9 cellular contexts compared by ENCODE assay signal in the genomic region with DNA sequence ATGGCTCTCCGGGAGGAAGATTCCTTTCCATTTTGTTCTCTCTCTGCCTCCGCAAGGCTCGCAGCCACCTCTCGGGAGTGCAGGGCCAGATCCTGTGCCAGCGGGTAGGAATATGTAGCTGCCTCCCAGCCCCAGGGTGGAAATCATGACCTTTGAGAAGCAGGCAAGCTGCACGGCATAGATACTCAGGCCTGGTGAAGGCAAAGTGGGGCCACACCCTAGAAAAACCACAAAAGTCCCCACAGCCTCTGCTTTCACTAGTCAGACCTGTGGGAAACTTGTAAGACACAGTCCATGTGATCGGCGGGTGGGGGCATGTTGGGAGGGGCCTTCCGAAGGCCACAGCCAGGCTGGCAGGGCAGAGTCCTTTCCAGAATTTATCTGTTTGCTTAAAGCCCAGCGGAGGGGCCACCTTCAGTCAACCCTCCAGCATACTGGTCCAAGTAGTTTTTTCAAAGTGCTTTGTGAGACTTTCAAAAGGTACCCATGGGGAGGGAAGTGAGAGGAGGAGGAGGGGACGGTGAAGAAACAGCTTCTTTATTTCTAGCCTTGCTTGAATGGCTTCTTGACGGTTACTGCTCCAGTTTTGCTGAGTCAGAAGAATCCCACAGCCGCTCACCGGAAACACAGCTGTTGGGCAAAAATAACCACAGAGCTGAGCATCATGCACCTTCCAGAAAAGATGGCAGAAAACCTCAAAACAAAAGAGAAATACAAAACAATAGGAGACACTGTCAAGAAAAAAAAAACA. TPM values are rescaled to one million over a fixed set of nuclear protein-coding genes. Genes with fewer than 3 reads are reported as not detected.
DNase-seq lines count a peak whose midpoint lies in the region; ATAC-seq and TF ChIP-seq lines count a peak whose summit lies in the region.
"Had no signal": no experiment of that assay in that cellular context is flagged by ENCODE, and none has a peak within 500 bp of the region (broad histone marks: within the 10 kb centered on the region; RNA-seq: fewer than 3 reads in every experiment).

A gene (plus strand): TSS at position 52 of the 751 bp plus-strand sequence. CDS start 16,562 bp downstream, outside the sequence.

- no peaks in the 10 kb centered on the region for H3K27me3 ChIP-seq in prostate gland (replicated peaks; ENCODE audit: insufficient read depth)
- no peaks in the 10 kb centered on the region for H3K27me3 ChIP-seq in uterus

- H3K36me3 ChIP-seq in prostate gland (no peaks in the 10 kb centered on the region), uterus (no peaks in the 10 kb centered on the region)
- H3K36me3 ChIP-seq: thoracic aorta had no signal

- ATAC-seq in GM18870 (IDR thresholded peaks at IDR 0.05; ENCODE audit: unreplicated experiment): peak; percentile 73
- ATAC-seq in HG03045 (IDR thresholded peaks at IDR 0.05; ENCODE audit: unreplicated experiment): peak; percentile 86
- peak; percentile 81 for ATAC-seq in Right ventricle myocardium inferior

- peak; percentile 79 for DNase-seq in RWPE1 (ENCODE audit: low spot score)
- DNase-seq in activated gamma-delta T cell (lab: John Stamatoyannopoulos, UW): peak; percentile 35
- peak; percentile 75 for DNase-seq in Right ventricle myocardium inferior (ENCODE audit: missing footprints)
- DNase-seq in prostate gland (ENCODE audit: low spot score): peak; percentile 72
- no peak for DNase-seq in uterus
- no peak for DNase-seq in cortex of kidney (lab: John Stamatoyannopoulos, UW)

- CTCF ChIA-PET in RWPE1 (lab: Yijun Ruan, JAX): interaction anchor here (0.6 kb wide), 1 partner anchor 85 kb away, joined by 3 read pairs; no protein-coding TSS in a partner anchor

- no peak for TF ChIP-seq POLR2A in prostate gland (IDR thresholded peaks at IDR 0.05)
- TF ChIP-seq POLR2A in uterus (IDR thresholded peaks at IDR 0.05): no peak

- H3K27ac ChIP-seq in RWPE1 (peak within 1 kb of the TSS; percentile 97), prostate gland (peak within 1 kb of the TSS; percentile 21 to 65), uterus (peak within 1 kb of the TSS; percentile 30 to 55)
- H3K27ac ChIP-seq: thoracic aorta had no signal

- H3K4me1 ChIP-seq in prostate gland (replicated peaks): no peaks in the 10 kb centered on the region
- no peaks in the 10 kb centered on the region for H3K4me1 ChIP-seq in uterus

- H3K4me3 ChIP-seq in prostate gland: no peak within 1 kb of the TSS
- H3K4me3 ChIP-seq in uterus: no peak within 1 kb of the TSS
- H3K4me3 ChIP-seq: thoracic aorta had no signal

- no peaks in the 10 kb centered on the region for H3K9me3 ChIP-seq in prostate gland
- peaks cover 0 to 2% of the 10 kb centered on the region in 2 donors for H3K9me3 ChIP-seq in uterus

- POLR2A ChIA-PET in RWPE1 (lab: Yijun Ruan, JAX; ENCODE audit: low non-redundant PET): interaction anchor here (0.7 kb wide), 1 partner anchor 14 kb away, joined by 3 read pairs; no protein-coding TSS in a partner anchor

- WGBS in prostate gland: 35% methylated on average over 14 of the region's 14 CpGs

- TF ChIP-seq CTCF in RWPE1 (conservative IDR thresholded peaks at IDR 0.05; ENCODE audit: low read depth): no peak
- TF ChIP-seq CTCF in prostate gland (IDR thresholded peaks at IDR 0.05): no peak
- TF ChIP-seq CTCF in uterus (IDR thresholded peaks at IDR 0.05): no peak

- intact Hi-C loops in Right ventricle myocardium inferior (cut with DNase I) (no loop called here), prostate gland (cut with DNase I) (no loop called here), uterus (cut with DNase I; ENCODE audit: low total_unique reads) (no loop called here)

RNA-seq across cellular contexts. Expression of the gene that starts here (rescaled TPM):
- total RNA-seq in Right ventricle myocardium inferior (3.5 TPM), prostate gland (1 to 10 TPM in 1 of 2 donors, not detected in 1; 1.6 TPM), uterus (1 to 10 TPM in 2 of 4 donors, not detected in 2; 1.8 to 3.6 TPM)

Comparison
In these comparisons a context has a peak if more than half of its experiments do, and no peak if none do; other contexts are left out.
1. DNase-seq: peak in RWPE1 (single experiment), activated gamma-delta T cell (single experiment), Right ventricle myocardium inferior (single experiment) and prostate gland (single experiment); none in uterus (0 of 2) and cortex of kidney (single experiment).
2. H3K27ac ChIP-seq: peak in every context shown above with its lines; median percentile 97 in RWPE1; 43 in prostate gland; 42 in uterus.
3. Peak in every context shown above with its lines, with median percentiles within 50 percentile points of each other: ATAC-seq.